In genomic region chr17:10336393-10336792, GRCh38 we compare ENCODE assay signal across 35 cellular contexts. TPM values are rescaled to one million over a fixed set of nuclear protein-coding genes. Genes with fewer than 3 reads are reported as not detected.
"Had no signal": no experiment of that assay in that cellular context is flagged by ENCODE, and none has a peak within 500 bp of the region (broad histone marks: within the 10 kb centered on the region; RNA-seq: fewer than 3 reads in every experiment).

No MANE protein-coding gene starts in this region.

- H3K27me3 Mint-ChIP-seq: activated B cell treated with CpG ODN at 0.5 μM for 24 hours; activated CD4-positive, alpha-beta memory T cell treated with anti-CD3 and anti-CD28 coated beads, Interleukin-2, amount 10 ng/mL, durations not matched to agents 7 days and 5 days; activated CD8-positive, alpha-beta memory T cell treated with anti-CD3 and anti-CD28 coated beads, Interleukin-2, amount 10 ng/mL, durations not matched to agents 7 days and 5 days; central memory CD8-positive, alpha-beta T cell had no signal

- DNase-seq: activated B cell treated with CpG ODN at 0.5 μM for 24 hours; activated CD4-positive, alpha-beta memory T cell treated with anti-CD3 and anti-CD28 coated beads, Interleukin-2, amount 10 ng/mL, durations not matched to agents 7 days and 5 days; activated CD4-positive, alpha-beta T cell treated with anti-CD3 and anti-CD28 coated beads for 48 hours; activated CD4-positive, CD25-positive, alpha-beta regulatory T cell treated with anti-CD3 and anti-CD28 coated beads, Interleukin-2, amount 50 U/mL, for 72 hours; activated CD8-positive, alpha-beta memory T cell treated with anti-CD3 and anti-CD28 coated beads for 24 hours; activated CD8-positive, alpha-beta memory T cell treated with anti-CD3 and anti-CD28 coated beads, Interleukin-2, amount 10 ng/mL, durations not matched to agents 7 days and 5 days; activated CD8-positive, alpha-beta memory T cell treated with anti-CD3 and anti-CD28 coated beads, Interleukin-2, amount 50 U/mL, for 48 hours; activated effector memory CD4-positive, alpha-beta T cell treated with Interleukin-2 at 50 U/mL for 16 hours; activated naive CD4-positive, alpha-beta T cell; activated naive CD4-positive, alpha-beta T cell treated with anti-CD3 and anti-CD28 coated beads, Interleukin-2, amount 50 U/mL, for 16 hours; activated naive CD8-positive, alpha-beta T cell treated with anti-CD3 and anti-CD28 coated beads for 36 hours; activated T-cell treated with anti-CD3 and anti-CD28 coated beads, Interleukin-2, amount 50 U/mL, for 48 hours; amniotic stem cell; aorta; Kasumi-1; NCI-H1048; NCI-H1105 treated with DMSO at 0.1 percent for 48 hours; NCI-H1436; NCI-H1694 treated with DMSO at 0.1 percent for 48 hours; NCI-H2029; NCI-H345; NCI-H524 treated with DMSO at 0.1 percent for 48 hours; PC-3; Peyer's patch; RPMI8226; SHP77 treated with DMSO at 0.1 percent for 48 hours; SK-N-SH had no signal

- H3K27ac Mint-ChIP-seq: activated B cell treated with CpG ODN at 0.5 μM for 24 hours; activated CD4-positive, alpha-beta memory T cell treated with anti-CD3 and anti-CD28 coated beads, Interleukin-2, amount 10 ng/mL, durations not matched to agents 7 days and 5 days; activated CD8-positive, alpha-beta memory T cell treated with anti-CD3 and anti-CD28 coated beads, Interleukin-2, amount 10 ng/mL, durations not matched to agents 7 days and 5 days; activated naive CD8-positive, alpha-beta T cell treated with anti-CD3 and anti-CD28 coated beads for 36 hours; T-helper 1 cell treated with Interleukin-12 subunit alpha and Interleukin-12 subunit beta and Interleukin-4 antibody, amounts not matched to agents 30 μg/mL and 1 μg/mL, for 36 hours; T-helper 2 cell treated with Interferon-gamma antibody and Interleukin-4, amounts not matched to agents 5 μg/mL and 100 μg/mL, for 36 hours had no signal

- H3K27me3 ChIP-seq: cardiac muscle cell, MG63, Peyer's patch, SJSA1 had no signal

- H3K36me3 Mint-ChIP-seq: activated CD8-positive, alpha-beta memory T cell treated with anti-CD3 and anti-CD28 coated beads, Interleukin-2, amount 10 ng/mL, durations not matched to agents 7 days and 5 days; activated naive CD8-positive, alpha-beta T cell treated with anti-CD3 and anti-CD28 coated beads for 36 hours had no signal

- H3K9me3 Mint-ChIP-seq: activated B cell treated with CpG ODN at 0.5 μM for 24 hours; activated CD4-positive, alpha-beta memory T cell treated with anti-CD3 and anti-CD28 coated beads, Interleukin-2, amount 10 ng/mL, durations not matched to agents 7 days and 5 days; activated naive CD8-positive, alpha-beta T cell treated with anti-CD3 and anti-CD28 coated beads for 36 hours; central memory CD8-positive, alpha-beta T cell; T-helper 1 cell treated with Interleukin-12 subunit alpha and Interleukin-12 subunit beta and Interleukin-4 antibody, amounts not matched to agents 30 μg/mL and 1 μg/mL, for 36 hours; T-helper 2 cell treated with Interferon-gamma antibody and Interleukin-4, amounts not matched to agents 5 μg/mL and 100 μg/mL, for 36 hours had no signal

- H3K27ac ChIP-seq: cardiac muscle cell, Peyer's patch, SJSA1 had no signal

- H3K4me3 Mint-ChIP-seq: activated B cell treated with CpG ODN at 0.5 μM for 24 hours; activated CD4-positive, alpha-beta memory T cell treated with anti-CD3 and anti-CD28 coated beads, Interleukin-2, amount 10 ng/mL, durations not matched to agents 7 days and 5 days; activated CD8-positive, alpha-beta memory T cell treated with anti-CD3 and anti-CD28 coated beads, Interleukin-2, amount 10 ng/mL, durations not matched to agents 7 days and 5 days; activated naive CD8-positive, alpha-beta T cell treated with anti-CD3 and anti-CD28 coated beads for 36 hours; central memory CD8-positive, alpha-beta T cell; T-helper 1 cell treated with Interleukin-12 subunit alpha and Interleukin-12 subunit beta and Interleukin-4 antibody, amounts not matched to agents 30 μg/mL and 1 μg/mL, for 36 hours; T-helper 2 cell treated with Interferon-gamma antibody and Interleukin-4, amounts not matched to agents 5 μg/mL and 100 μg/mL, for 36 hours had no signal

- H3K4me3 ChIP-seq: cardiac muscle cell, MG63, Peyer's patch, SJSA1 had no signal

- H3K4me1 Mint-ChIP-seq: activated B cell treated with CpG ODN at 0.5 μM for 24 hours; activated CD4-positive, alpha-beta memory T cell treated with anti-CD3 and anti-CD28 coated beads, Interleukin-2, amount 10 ng/mL, durations not matched to agents 7 days and 5 days; activated CD8-positive, alpha-beta memory T cell treated with anti-CD3 and anti-CD28 coated beads, Interleukin-2, amount 10 ng/mL, durations not matched to agents 7 days and 5 days; activated naive CD8-positive, alpha-beta T cell treated with anti-CD3 and anti-CD28 coated beads for 36 hours; central memory CD8-positive, alpha-beta T cell had no signal

- H3K4me1 ChIP-seq: Peyer's patch, SJSA1 had no signal

- H3K9ac ChIP-seq: SK-N-SH had no signal

- H3K36me3 ChIP-seq: cardiac muscle cell, MG63, Peyer's patch, SJSA1 had no signal

- H3K4me2 ChIP-seq: SK-N-SH had no signal

- H3K9me3 ChIP-seq: MG63, Peyer's patch, SJSA1, SK-N-SH had no signal

- FAIRE-seq: TTC549 had no signal

RNA-seq across cellular contexts. Expression of gene MYH13, which starts 36.4 kb away (rescaled TPM):
- total RNA-seq: activated B cell treated with CpG ODN at 0.5 μM for 24 hours; activated CD4-positive, alpha-beta memory T cell treated with anti-CD3 and anti-CD28 coated beads, Interleukin-2, amount 10 ng/mL, durations not matched to agents 7 days and 5 days; activated CD8-positive, alpha-beta memory T cell treated with anti-CD3 and anti-CD28 coated beads, Interleukin-2, amount 10 ng/mL, durations not matched to agents 7 days and 5 days; activated naive CD8-positive, alpha-beta T cell treated with anti-CD3 and anti-CD28 coated beads for 36 hours; aorta; NCI-H460; PC-3; SJSA1 had no signal
- polyA plus RNA-seq: aorta, cardiac muscle cell, SK-N-SH had no signal
